In genomic region chr2:142041996-142042395, GRCh38 we compare ENCODE assay signal across 25 cellular contexts.
DNase-seq lines count a peak whose midpoint lies in the region; ATAC-seq, FAIRE-seq and TF ChIP-seq lines count a peak whose summit lies in the region.
"Had no signal": no experiment of that assay in that cellular context is flagged by ENCODE, and none has a peak within 500 bp of the region (broad histone marks: within the 10 kb centered on the region; RNA-seq: fewer than 3 reads in every experiment).

No MANE protein-coding gene starts in this region.

- no peaks in the 10 kb centered on the region for H3K27me3 ChIP-seq in astrocyte (ENCODE audit: insufficient read depth, low read length)
- H3K27me3 ChIP-seq: BLaER1 had no signal

- no peak overlapping the region for H2AFZ ChIP-seq in astrocyte (ENCODE audit: low read depth, low read length)
- H2AFZ ChIP-seq: GM23248 had no signal

- FAIRE-seq in astrocyte (lab: Jason Lieb, UNC), result no peak
- FAIRE-seq: A204.1, GM12878, GM19239, H1 had no signal

- H3K79me2 ChIP-seq in astrocyte (ENCODE audit: insufficient read depth, low read length), result no peaks in the 10 kb centered on the region

- peaks cover 36% of the 10 kb centered on the region for H3K4me1 Mint-ChIP-seq in astrocyte (ENCODE audit: low read depth, unreplicated experiment)
- H3K4me1 Mint-ChIP-seq: B cell; CD4-positive, CD25-positive, alpha-beta regulatory T cell had no signal

- no peaks in the 10 kb centered on the region for H3K36me3 ChIP-seq in astrocyte (ENCODE audit: insufficient read depth, low read length)
- H3K36me3 ChIP-seq: BLaER1 had no signal

- H4K20me1 ChIP-seq in astrocyte (ENCODE audit: insufficient read depth, low read length), result no peaks in the 10 kb centered on the region
- H4K20me1 ChIP-seq: BLaER1 had no signal

- no peak overlapping the region for H3K4me3 ChIP-seq in astrocyte (ENCODE audit: insufficient read depth, low read depth, low read length)
- H3K4me3 ChIP-seq in astrocyte of the spinal cord (ENCODE audit: low read depth, low read length), result no peak overlapping the region
- no peak overlapping the region for H3K4me3 ChIP-seq in retinal pigment epithelial cell (ENCODE audit: low read length)
- H3K4me3 ChIP-seq: BLaER1, GM12878, GM23248 had no signal

- DNase-seq in H4 (ENCODE audit: low spot score), result peak; percentile 15
- peak; percentile 82 for DNase-seq in astrocyte (ENCODE audit: low read depth)
- peak; percentile 51 for DNase-seq in astrocyte of the spinal cord (ENCODE audit: low read depth, low spot score)
- peak; percentile 55 for DNase-seq in retinal pigment epithelial cell (ENCODE audit: low read depth)
- no peak for DNase-seq in HuH-7.5 (ENCODE audit: low spot score)
- no peak for DNase-seq in HK-2 (ENCODE audit: unreplicated experiment)
- DNase-seq: Caco-2; CD4-positive, CD25-positive, alpha-beta regulatory T cell; CD8-positive, alpha-beta T cell; DMS153; DMS79; EL; GDM1; GM23248; H9 had no signal

- in situ Hi-C loops in astrocyte of the spinal cord (cut with HindIII; ENCODE audit: low sequenced_read_pairs), result no loop called here

- H3K9me3 ChIP-seq in astrocyte (ENCODE audit: insufficient read depth, low read depth, low read length), result no peaks in the 10 kb centered on the region
- H3K9me3 ChIP-seq: BLaER1, Caco-2 had no signal

- no peaks in the 10 kb centered on the region for H3K27me3 Mint-ChIP-seq in astrocyte (ENCODE audit: low read depth, unreplicated experiment)
- H3K27me3 Mint-ChIP-seq: B cell; CD4-positive, CD25-positive, alpha-beta regulatory T cell had no signal

- TF ChIP-seq CTCF in astrocyte (IDR thresholded peaks at IDR 0.05; ENCODE audit: insufficient read depth, low read depth, low read length), result no peak
- no peak for TF ChIP-seq CTCF in astrocyte of the spinal cord (IDR thresholded peaks at IDR 0.05; ENCODE audit: low read depth, low read length)
- TF ChIP-seq CTCF in retinal pigment epithelial cell (conservative IDR thresholded peaks at IDR 0.05; ENCODE audit: low read depth, low read length), result no peak

- no peak overlapping the region for H3K27ac Mint-ChIP-seq in astrocyte (ENCODE audit: unreplicated experiment)
- H3K27ac Mint-ChIP-seq: B cell; CD4-positive, CD25-positive, alpha-beta regulatory T cell; CD8-positive, alpha-beta T cell; H9 had no signal

- ATAC-seq in HG02840 (IDR thresholded peaks at IDR 0.05; ENCODE audit: low FRiP score, unreplicated experiment), result no peak
- ATAC-seq: CD8-positive, alpha-beta T cell; GM12878; HCT116 had no signal

- H3K4me3 Mint-ChIP-seq in astrocyte (ENCODE audit: unreplicated experiment), result no peak overlapping the region
- H3K4me3 Mint-ChIP-seq: B cell; CD4-positive, CD25-positive, alpha-beta regulatory T cell; CD8-positive, alpha-beta T cell; H9 had no signal

- peaks cover 54% of the 10 kb centered on the region for H3K4me1 ChIP-seq in astrocyte (ENCODE audit: insufficient read depth, low read length)
- H3K4me1 ChIP-seq: Caco-2 had no signal

- peak overlapping the region; percentile 60 for H3K27ac ChIP-seq in astrocyte (ENCODE audit: low read depth, low read length)
- H3K27ac ChIP-seq: 22Rv1, BLaER1, C4-2B, GM23248 had no signal

- no peaks in the 10 kb centered on the region for H3K36me3 Mint-ChIP-seq in astrocyte (ENCODE audit: low read depth, unreplicated experiment)
- H3K36me3 Mint-ChIP-seq: CD4-positive, CD25-positive, alpha-beta regulatory T cell; CD8-positive, alpha-beta T cell had no signal

- H3K4me2 ChIP-seq in astrocyte (ENCODE audit: low read length), result peak overlapping the region; percentile 21
- H3K4me2 ChIP-seq: BLaER1 had no signal

- H3K9ac ChIP-seq in astrocyte (ENCODE audit: low read length), result no peak overlapping the region
- H3K9ac ChIP-seq: BLaER1, GM23248 had no signal

- no peaks in the 10 kb centered on the region for H3K9me3 Mint-ChIP-seq in astrocyte (ENCODE audit: unreplicated experiment)
- H3K9me3 Mint-ChIP-seq: H9 had no signal

Comparison
In these comparisons a context has a peak if more than half of its experiments do, and no peak if none do; other contexts are left out.
1. DNase-seq: peak in H4 (single experiment), astrocyte (single experiment), astrocyte of the spinal cord (single experiment) and retinal pigment epithelial cell (single experiment); none in HuH-7.5 (single experiment) and HK-2 (single experiment).